ENCODE assay signal across 2 cellular contexts in genomic region chr17:72361892-72362291, GRCh38.
TF ChIP-seq lines count a peak whose summit lies in the region.

No MANE protein-coding gene starts in this region.

TF ChIP-seq in Ishikawa, 13 proteins besides CTCF, POLR2A, EP300 and RAD21:
- TF ChIP-seq REST (IDR thresholded peaks at IDR 0.05; ENCODE audit: low read depth), result no peak
- TF ChIP-seq MAX (IDR thresholded peaks at IDR 0.05), result peak; percentile 48; the same call in 1 of the 2 replicates

TF ChIP-seq in HepG2, 621 proteins besides CTCF, POLR2A, EP300 and RAD21 (continued from another document):
- TF ChIP-seq ZHX2 (IDR thresholded peaks at IDR 0.05; ENCODE audit: low read depth), result no peak
- TF ChIP-seq ZHX2 (CRISPR knock-in tag; IDR thresholded peaks at IDR 0.05; ENCODE audit: borderline replicate concordance), result no peak
- no peak for TF ChIP-seq DBP (CRISPR knock-in tag; IDR thresholded peaks at IDR 0.05; ENCODE audit: not compliant biosample characterization)
- TF ChIP-seq ZNF646 (CRISPR knock-in tag; IDR thresholded peaks at IDR 0.05), result no peak
- TF ChIP-seq SMARCE1 (IDR thresholded peaks at IDR 0.05; ENCODE audit: borderline replicate concordance), result no peak
- TF ChIP-seq KDM1A (CRISPR knock-in tag; IDR thresholded peaks at IDR 0.05), result no peak
- no peak for TF ChIP-seq HNF1B (CRISPR knock-in tag; IDR thresholded peaks at IDR 0.05)
- TF ChIP-seq ZBTB14 (CRISPR knock-in tag; IDR thresholded peaks at IDR 0.05), result no peak
